Comparison of ENCODE assay signal across 19 cellular contexts in genomic region chr4:182139481-182139880, GRCh38.
DNase-seq lines count a peak whose midpoint lies in the region; ATAC-seq and TF ChIP-seq lines count a peak whose summit lies in the region.
"Had no signal": no experiment of that assay in that cellular context is flagged by ENCODE, and none has a peak within 500 bp of the region (broad histone marks: within the 10 kb centered on the region; RNA-seq: fewer than 3 reads in every experiment).

No MANE protein-coding gene starts in this region.

- DNase-seq in activated CD4-positive, alpha-beta T cell treated with anti-CD3 and anti-CD28 coated beads for 36 hours: no peak
- DNase-seq in activated CD4-positive, alpha-beta T cell treated with anti-CD3 and anti-CD28 coated beads for 1 hour: no peak
- DNase-seq in HFFc6 (no peak), chondrocyte (ENCODE audit: low spot score) (no peak), retina (peak; percentile 61), H9 (no peak), GDM1 (lab: John Stamatoyannopoulos, UW) (no peak)
- no peak for DNase-seq in central memory CD4-positive, alpha-beta T cell
- DNase-seq: ACHN; colonic mucosa; H7; hippocampal formation; KBM-7; naive thymus-derived CD4-positive, alpha-beta T cell; NCI-H1436; NCI-H510A; stimulated activated CD4-positive, alpha-beta T cell treated with anti-CD3 and anti-CD28 coated beads, Interleukin-4, amount 100 ng/mL, for 1 hour; upper lobe of left lung; WERI-Rb-1 had no signal

- H3K79me1 ChIP-seq in H9 (ENCODE audit: insufficient read depth, low read depth, low read length, poor library complexity, severe bottlenecking): no peaks in the 10 kb centered on the region

- ATAC-seq in activated CD4-positive, alpha-beta T cell treated with anti-CD3 and anti-CD28 coated beads for 36 hours: no peak
- ATAC-seq: naive thymus-derived CD4-positive, alpha-beta T cell had no signal

- peaks cover 4% of the 10 kb centered on the region; the same call in 1 of the 2 replicates for H3K27me3 ChIP-seq in H9 (ENCODE audit: insufficient read depth, low read length)

- H2BK15ac ChIP-seq in H9 (ENCODE audit: low read depth, low read length): no peak overlapping the region

- H3K4me3 Mint-ChIP-seq in activated CD4-positive, alpha-beta T cell treated with anti-CD3 and anti-CD28 coated beads for 36 hours: peak overlapping the region; percentile 43
- H3K4me3 Mint-ChIP-seq in HFFc6 (peak overlapping the region; percentile 70; the same call in 1 of the 2 replicates), chondrocyte (ENCODE audit: unreplicated experiment) (no peak overlapping the region), H9 (no peak overlapping the region)

- H2AFZ ChIP-seq in H9 (ENCODE audit: low read length): no peak overlapping the region

- no peak for TF ChIP-seq CTCF in HFFc6 (IDR thresholded peaks at IDR 0.05)
- no peak for TF ChIP-seq CTCF in chondrocyte (IDR thresholded peaks at IDR 0.05)
- no peak for TF ChIP-seq CTCF in H9 (conservative IDR thresholded peaks at IDR 0.05)

- peaks cover 6% of the 10 kb centered on the region; the same call in 1 of the 2 replicates for H3K4me1 ChIP-seq in H9 (ENCODE audit: insufficient read depth, low read length)
- H3K4me1 ChIP-seq: colonic mucosa had no signal

- WGBS in H9 (ENCODE audit: extremely low coverage, insufficient read length, low lambda C conversion rate): no CpG with 5 or more reads among the region's 13 CpGs

- no peak overlapping the region for H3K27ac Mint-ChIP-seq in activated CD4-positive, alpha-beta T cell treated with anti-CD3 and anti-CD28 coated beads for 36 hours
- H3K27ac Mint-ChIP-seq in HFFc6: no peak overlapping the region; the same call in 1 of the 2 replicates
- H3K27ac Mint-ChIP-seq in chondrocyte (ENCODE audit: unreplicated experiment): peak overlapping the region; percentile 10
- no peak overlapping the region for H3K27ac Mint-ChIP-seq in H9
- H3K27ac Mint-ChIP-seq: naive thymus-derived CD4-positive, alpha-beta T cell had no signal

- no peaks in the 10 kb centered on the region for H4K20me1 ChIP-seq in H9 (ENCODE audit: control insufficient read depth, insufficient read depth, insufficient read length)

- H3K18ac ChIP-seq in H9 (ENCODE audit: insufficient read length, low read depth, low read length): no peak overlapping the region

- H3K14ac ChIP-seq in H9 (ENCODE audit: insufficient read depth, low read length): no peak overlapping the region

- no peak overlapping the region for H3K9ac ChIP-seq in H9 (ENCODE audit: extremely low read depth, insufficient read length, low read length)

- no peak overlapping the region for H3K4ac ChIP-seq in H9 (ENCODE audit: low read depth, low read length)

- H3K9me3 Mint-ChIP-seq in activated CD4-positive, alpha-beta T cell treated with anti-CD3 and anti-CD28 coated beads for 36 hours (ENCODE audit: low read depth): no peaks in the 10 kb centered on the region
- H3K9me3 Mint-ChIP-seq in HFFc6 (no peaks in the 10 kb centered on the region), chondrocyte (ENCODE audit: low read depth) (no peaks in the 10 kb centered on the region), H9 (no peaks in the 10 kb centered on the region; a peak in 1 of 5 replicates)

- CTCF ChIA-PET in activated CD4-positive, alpha-beta T cell treated with anti-CD3 and anti-CD28 coated beads for 36 hours (lab: Charles Lee): interaction anchor here (0.7 kb wide), 1 partner anchor 387 kb away, joined by 4 read pairs; no protein-coding TSS in a partner anchor

- H4K91ac ChIP-seq in H9 (ENCODE audit: insufficient read length, low read depth, low read length): no peak overlapping the region

- no peak overlapping the region for H4K5ac ChIP-seq in H9 (ENCODE audit: insufficient read length, low read depth, low read length)

- intact Hi-C loops in activated CD4-positive, alpha-beta T cell treated with anti-CD3 and anti-CD28 coated beads for 36 hours (cut with DNase I, micrococcal nuclease): no loop called here

- no peaks in the 10 kb centered on the region for H3K9me3 ChIP-seq in H9 (ENCODE audit: control insufficient read depth, low read depth, low read length)
- H3K9me3 ChIP-seq: colonic mucosa, upper lobe of left lung had no signal

- no peak overlapping the region for H2BK5ac ChIP-seq in H9 (ENCODE audit: insufficient read length, low read length)

- no peak overlapping the region for H4K8ac ChIP-seq in H9 (replicated peaks; ENCODE audit: insufficient read length, low read depth, low read length)

- peaks cover 53% of the 10 kb centered on the region for H3K27me3 Mint-ChIP-seq in activated CD4-positive, alpha-beta T cell treated with anti-CD3 and anti-CD28 coated beads for 36 hours
- H3K27me3 Mint-ChIP-seq in HFFc6 (ENCODE audit: insufficient read depth): no peaks in the 10 kb centered on the region
- no peaks in the 10 kb centered on the region for H3K27me3 Mint-ChIP-seq in chondrocyte (ENCODE audit: low read depth)
- peaks cover 32% of the 10 kb centered on the region for H3K27me3 Mint-ChIP-seq in H9 (ENCODE audit: low read depth)

- no peak overlapping the region for H2BK12ac ChIP-seq in H9 (ENCODE audit: insufficient read length, low read depth, low read length)

- no peak overlapping the region for H3K23ac ChIP-seq in H9 (ENCODE audit: insufficient read length, low read depth, low read length)

- no peak overlapping the region for H3K4me2 ChIP-seq in H9 (ENCODE audit: insufficient read depth, insufficient read length, low read length)

- no peak overlapping the region for H2AK5ac ChIP-seq in H9 (ENCODE audit: insufficient read length, low read length)

- no peak overlapping the region for H3K56ac ChIP-seq in H9 (ENCODE audit: insufficient read length, low read depth, low read length)

- H3K4me1 Mint-ChIP-seq in activated CD4-positive, alpha-beta T cell treated with anti-CD3 and anti-CD28 coated beads for 36 hours: peaks cover 12% of the 10 kb centered on the region
- peaks cover 11% of the 10 kb centered on the region for H3K4me1 Mint-ChIP-seq in HFFc6 (ENCODE audit: low read depth)
- peaks cover 35% of the 10 kb centered on the region for H3K4me1 Mint-ChIP-seq in chondrocyte (ENCODE audit: low read depth)
- peaks cover 34 to 42% of the 10 kb centered on the region in 2 experiments for H3K4me1 Mint-ChIP-seq in H9

- H3K27ac ChIP-seq in H9 (ENCODE audit: insufficient read length, low read depth, low read length): no peak overlapping the region
- H3K27ac ChIP-seq: colonic mucosa, upper lobe of left lung, WERI-Rb-1 had no signal

- H3T11ph ChIP-seq in H9 (ENCODE audit: low read length): no peak overlapping the region

- POLR2A ChIA-PET in activated CD4-positive, alpha-beta T cell treated with anti-CD3 and anti-CD28 coated beads for 36 hours (lab: Charles Lee): interaction anchor here (0.6 kb wide), 1 partner anchor 609 kb away, joined by 3 read pairs; no protein-coding TSS in a partner anchor

- H3K79me2 ChIP-seq in H9 (ENCODE audit: insufficient read depth, low read length): peaks cover 2% of the 10 kb centered on the region; the same call in 1 of the 2 replicates

- peaks cover 21% of the 10 kb centered on the region for H3K23me2 ChIP-seq in H9 (ENCODE audit: insufficient read length, low read depth, low read length, poor library complexity, severe bottlenecking)

- H3K36me3 Mint-ChIP-seq in activated CD4-positive, alpha-beta T cell treated with anti-CD3 and anti-CD28 coated beads for 36 hours (ENCODE audit: low read depth): no peaks in the 10 kb centered on the region
- H3K36me3 Mint-ChIP-seq in HFFc6 (ENCODE audit: low read depth) (peaks cover 4% of the 10 kb centered on the region; the same call in 1 of the 2 replicates), chondrocyte (ENCODE audit: low read depth) (no peaks in the 10 kb centered on the region), H9 (ENCODE audit: insufficient read depth in 1 of 3, low read depth in 3 of 3) (peaks cover 0 to 4% (median 3%) of the 10 kb centered on the region in 3 experiments; a peak in 3 of 7 replicates)

- no peak overlapping the region for H2BK120ac ChIP-seq in H9 (ENCODE audit: low read depth, low read length, poor library complexity, severe bottlenecking)

- H2BK20ac ChIP-seq in H9 (ENCODE audit: low read depth, low read length, poor library complexity, severe bottlenecking): no peak overlapping the region

Comparison
In these comparisons a context has a peak if more than half of its experiments do, and no peak if none do; other contexts are left out.
1. H3K4me3 Mint-ChIP-seq: peak in activated CD4-positive, alpha-beta T cell treated with anti-CD3 and anti-CD28 coated beads for 36 hours (single experiment) and HFFc6 (single experiment); none in chondrocyte (single experiment) and H9 (0 of 2).